9 cellular contexts compared by ENCODE assay signal in genomic region chr20:3472105-3472504, GRCh38. TPM values are rescaled to one million over a fixed set of nuclear protein-coding genes. Genes with fewer than 3 reads are reported as not detected.
DNase-seq lines count a peak whose midpoint lies in the region; ATAC-seq and TF ChIP-seq lines count a peak whose summit lies in the region.
"Had no signal": no experiment of that assay in that cellular context is flagged by ENCODE, and none has a peak within 500 bp of the region (broad histone marks: within the 10 kb centered on the region; RNA-seq: fewer than 3 reads in every experiment).

No MANE protein-coding gene starts in this region.

- H3K36me3 ChIP-seq in hepatocyte (replicated peaks; ENCODE audit: insufficient read depth, low read depth) (no peaks in the 10 kb centered on the region), smooth muscle cell (ENCODE audit: low read depth) (no peaks in the 10 kb centered on the region)

- TF ChIP-seq CTCF in HFF-Myc (IDR thresholded peaks at IDR 0.05; ENCODE audit: low read depth, low read length, missing control alignments) (no peak), WTC11 (IDR thresholded peaks at IDR 0.05) (no peak), hepatocyte (IDR thresholded peaks at IDR 0.05; ENCODE audit: poor library complexity) (no peak), smooth muscle cell (IDR thresholded peaks at IDR 0.05; ENCODE audit: borderline replicate concordance, insufficient read depth, poor library complexity, severe bottlenecking) (no peak), GM10266 (IDR thresholded peaks at IDR 0.05; ENCODE audit: control insufficient read depth, insufficient read depth, low read depth, missing control alignments) (no peak)

- peaks cover 14% of the 10 kb centered on the region for H3K4me1 Mint-ChIP-seq in WTC11

- POLR2A ChIA-PET in WTC11 (lab: Charles Lee) = no interaction called here

- DNase-seq in HFF-Myc (ENCODE audit: extremely low read depth, low read depth) (no peak), WTC11 (ENCODE audit: low spot score) (no peak), hepatocyte (ENCODE audit: low spot score) (peak; percentile 18), smooth muscle cell (lab: John Stamatoyannopoulos, UW; ENCODE audit: unreplicated experiment) (no peak), GM10266 (ENCODE audit: extremely low spot score) (no peak), NCI-H526 (lab: John Stamatoyannopoulos, UW) (no peak)
- no peak for DNase-seq in stimulated activated CD4-positive, alpha-beta T cell treated with anti-CD3 and anti-CD28 coated beads, Interleukin-1b, Interleukin-23, amount 100 ng/mL, for 48 hours
- DNase-seq: activated CD4-positive, CD25-positive, alpha-beta regulatory T cell had no signal

- CTCF ChIA-PET in WTC11 (lab: Charles Lee) = no interaction called here

- H3K9me3 Mint-ChIP-seq in WTC11 = no peaks in the 10 kb centered on the region

- H3K9me3 ChIP-seq in hepatocyte (ENCODE audit: low read depth) (no peaks in the 10 kb centered on the region), smooth muscle cell (replicated peaks; ENCODE audit: low read depth) (no peaks in the 10 kb centered on the region)

- H3K27ac Mint-ChIP-seq in WTC11 = no peak overlapping the region

- peaks cover 57% of the 10 kb centered on the region for H3K79me2 ChIP-seq in hepatocyte
- H3K79me2 ChIP-seq in smooth muscle cell (ENCODE audit: low read depth) = peaks cover 51% of the 10 kb centered on the region

- 65% methylated on average over 3 of the region's 3 CpGs for WGBS in hepatocyte (ENCODE audit: low lambda C conversion rate, missing lambda C conversion rate)
- 89% methylated on average over 3 of the region's 3 CpGs for WGBS in smooth muscle cell (ENCODE audit: low lambda C conversion rate)

- no peaks in the 10 kb centered on the region for H3K9me2 ChIP-seq in hepatocyte (replicated peaks; ENCODE audit: insufficient read depth)

- H3K9ac ChIP-seq in smooth muscle cell (ENCODE audit: low read depth) = peak overlapping the region; percentile 82

- H4K20me1 ChIP-seq in hepatocyte (ENCODE audit: insufficient read depth, poor library complexity, severe bottlenecking) = peaks cover 17% of the 10 kb centered on the region
- peaks cover 45% of the 10 kb centered on the region for H4K20me1 ChIP-seq in smooth muscle cell (ENCODE audit: low read depth)

- H3K4me3 Mint-ChIP-seq in WTC11 = peak overlapping the region; percentile 90

- H3K4me1 ChIP-seq in hepatocyte (ENCODE audit: insufficient read depth) (peaks cover 19% of the 10 kb centered on the region), smooth muscle cell (ENCODE audit: low read depth) (peaks cover 17% of the 10 kb centered on the region)

- H3K27ac ChIP-seq in hepatocyte (peak overlapping the region; percentile 94), smooth muscle cell (ENCODE audit: low read depth) (no peak overlapping the region)

- peak overlapping the region; percentile 84 for H3K4me3 ChIP-seq in HFF-Myc (replicated peaks; ENCODE audit: low read depth, low read length)
- H3K4me3 ChIP-seq in hepatocyte = peak overlapping the region; percentile 96
- peak overlapping the region; percentile 92 for H3K4me3 ChIP-seq in smooth muscle cell

- H3K4me2 ChIP-seq in hepatocyte = peak overlapping the region; percentile 90
- peak overlapping the region; percentile 97 for H3K4me2 ChIP-seq in smooth muscle cell

- H2AFZ ChIP-seq in hepatocyte (peak overlapping the region; percentile 90), smooth muscle cell (ENCODE audit: low read depth) (no peak overlapping the region)

- peaks cover 49% of the 10 kb centered on the region for H3K27me3 Mint-ChIP-seq in WTC11 (ENCODE audit: low read depth)

- H3K27me3 ChIP-seq in hepatocyte (no peaks in the 10 kb centered on the region), smooth muscle cell (ENCODE audit: low read depth) (no peaks in the 10 kb centered on the region)

- no peaks in the 10 kb centered on the region for H3K36me3 Mint-ChIP-seq in WTC11

- H3F3A ChIP-seq in smooth muscle cell (ENCODE audit: low read depth) = no peaks in the 10 kb centered on the region

- ATAC-seq in WTC11 (no peak), GM18498 (IDR thresholded peaks at IDR 0.05; ENCODE audit: unreplicated experiment) (no peak)

TF ChIP-seq in WTC11, 78 proteins besides CTCF, POLR2A, EP300 and RAD21:
- no peak for TF ChIP-seq TP53 (CRISPR knock-in tag; IDR thresholded peaks at IDR 0.05)

RNA-seq across cellular contexts. Expression of gene ATRN, which starts 1.3 kb away (rescaled TPM):
- 19.2 to 19.9 TPM (median 19.9 TPM) in 3 replicates for total RNA-seq in WTC11 (2021)
- total RNA-seq in hepatocyte = 68.1 and 71.1 TPM in 2 replicates
- 14.7 and 20.3 TPM in 2 replicates for polyA plus RNA-seq in hepatocyte
- 44.0 and 47.3 TPM in 2 replicates for total RNA-seq in smooth muscle cell
- 14.0 and 17.9 TPM in 2 replicates for polyA plus RNA-seq in smooth muscle cell
